Comparison of ENCODE assay signal across 13 cellular contexts in genomic region chr1:244231193-244231571, GRCh38.
DNase-seq lines count a peak whose midpoint lies in the region; ATAC-seq and TF ChIP-seq lines count a peak whose summit lies in the region.
"Had no signal": no experiment of that assay in that cellular context is flagged by ENCODE, and none has a peak within 500 bp of the region (broad histone marks: within the 10 kb centered on the region; RNA-seq: fewer than 3 reads in every experiment).

No MANE protein-coding gene starts in this region.

- peaks cover 4% of the 10 kb centered on the region for H3K27me3 Mint-ChIP-seq in dendritic cell treated with granulocyte-macrophage colony-stimulating factor and Interleukin-4, amounts not matched to agents 40 ng/mL and 50 ng/mL, for 4 days
- H3K27me3 Mint-ChIP-seq in progenitor cell of endocrine pancreas = peaks cover 30% of the 10 kb centered on the region

- ATAC-seq in GM19023 (IDR thresholded peaks at IDR 0.05; ENCODE audit: unreplicated experiment) (no peak), HG03039 (IDR thresholded peaks at IDR 0.05; ENCODE audit: unreplicated experiment) (no peak)
- ATAC-seq: GM12878 had no signal

- H3K27ac Mint-ChIP-seq in dendritic cell treated with granulocyte-macrophage colony-stimulating factor and Interleukin-4, amounts not matched to agents 40 ng/mL and 50 ng/mL, for 4 days = peak overlapping the region; percentile 23
- no peak overlapping the region for H3K27ac Mint-ChIP-seq in progenitor cell of endocrine pancreas

- H3K9me3 ChIP-seq in BE2C = no peaks in the 10 kb centered on the region
- no peaks in the 10 kb centered on the region for H3K9me3 ChIP-seq in MG63
- H3K9me3 ChIP-seq in muscle layer of duodenum (ENCODE audit: control insufficient read depth in 1 of 2, low read length in 2 of 2) = no peaks in the 10 kb centered on the region
- H3K9me3 ChIP-seq: prostate gland had no signal

- H3K4me3 ChIP-seq in BE2C (ENCODE audit: low read depth, low read length) = peak overlapping the region; percentile 62
- H3K4me3 ChIP-seq in MG63 = no peak overlapping the region; the same call in 1 of the 2 replicates
- H3K4me3 ChIP-seq in muscle layer of duodenum (ENCODE audit: low read depth in 1 of 2, low read length in 2 of 2) = peak overlapping the region; percentile 34 to 55
- H3K4me3 ChIP-seq: GM12878 had no signal

- H3K27ac ChIP-seq in muscle layer of duodenum (ENCODE audit: low read length) = no peak overlapping the region
- H3K27ac ChIP-seq: prostate gland had no signal

- H3K27me3 ChIP-seq in BE2C (no peaks in the 10 kb centered on the region), MG63 (peaks cover 5% of the 10 kb centered on the region; the same call in 1 of the 2 replicates), muscle layer of duodenum (ENCODE audit: low read depth, low read length) (no peaks in the 10 kb centered on the region)

- no peaks in the 10 kb centered on the region for H3K4me1 ChIP-seq in BE2C
- H3K4me1 ChIP-seq in muscle layer of duodenum (ENCODE audit: control insufficient read depth in 1 of 2, insufficient read depth in 2 of 2, low read length in 2 of 2) = peaks cover 0 to 7% of the 10 kb centered on the region in 2 donors
- H3K4me1 ChIP-seq: prostate gland had no signal

- peaks cover 27% of the 10 kb centered on the region for H3K4me1 Mint-ChIP-seq in dendritic cell treated with granulocyte-macrophage colony-stimulating factor and Interleukin-4, amounts not matched to agents 40 ng/mL and 50 ng/mL, for 4 days (ENCODE audit: low read depth)
- peaks cover 4% of the 10 kb centered on the region for H3K4me1 Mint-ChIP-seq in progenitor cell of endocrine pancreas (ENCODE audit: low read depth)

- no peaks in the 10 kb centered on the region for H3K36me3 ChIP-seq in BE2C
- no peaks in the 10 kb centered on the region for H3K36me3 ChIP-seq in MG63
- H3K36me3 ChIP-seq in muscle layer of duodenum (ENCODE audit: control insufficient read depth in 1 of 2, insufficient read depth in 2 of 2, low read length in 2 of 2) = no peaks in the 10 kb centered on the region
- H3K36me3 ChIP-seq: prostate gland had no signal

- H3K4me3 Mint-ChIP-seq in dendritic cell treated with granulocyte-macrophage colony-stimulating factor and Interleukin-4, amounts not matched to agents 40 ng/mL and 50 ng/mL, for 4 days = no peak overlapping the region
- no peak overlapping the region for H3K4me3 Mint-ChIP-seq in progenitor cell of endocrine pancreas (ENCODE audit: low read depth)

- TF ChIP-seq CTCF in BE2C (IDR thresholded peaks at IDR 0.05; ENCODE audit: low read depth, low read length) = no peak
- TF ChIP-seq CTCF in progenitor cell of endocrine pancreas (IDR thresholded peaks at IDR 0.05; ENCODE audit: unreplicated experiment) = no peak

- intact Hi-C loops in dendritic cell treated with granulocyte-macrophage colony-stimulating factor and Interleukin-4, amounts not matched to agents 40 ng/mL and 50 ng/mL, for 4 days (cut with micrococcal nuclease) = no loop called here

- no peaks in the 10 kb centered on the region for H3K9me3 Mint-ChIP-seq in dendritic cell treated with granulocyte-macrophage colony-stimulating factor and Interleukin-4, amounts not matched to agents 40 ng/mL and 50 ng/mL, for 4 days
- no peaks in the 10 kb centered on the region for H3K9me3 Mint-ChIP-seq in progenitor cell of endocrine pancreas (ENCODE audit: low read depth)
- H3K9me3 Mint-ChIP-seq: CD4-positive, CD25-positive, alpha-beta regulatory T cell had no signal

- peak; percentile 23 for DNase-seq in BE2C
- DNase-seq in MG63 = peak; percentile 46
- DNase-seq in progenitor cell of endocrine pancreas (ENCODE audit: low spot score, unreplicated experiment) = no peak
- no peak for DNase-seq in epidermal melanocyte (ENCODE audit: insufficient read length, low spot score)
- DNase-seq: activated CD4-positive, alpha-beta T cell treated with anti-CD3 and anti-CD28 coated beads for 4 hours; activated naive CD4-positive, alpha-beta T cell treated with anti-CD3 and anti-CD28 coated beads, Interleukin-2, amount 50 U/mL, for 16 hours; CD4-positive, CD25-positive, alpha-beta regulatory T cell had no signal

- no peaks in the 10 kb centered on the region for H3K36me3 Mint-ChIP-seq in dendritic cell treated with granulocyte-macrophage colony-stimulating factor and Interleukin-4, amounts not matched to agents 40 ng/mL and 50 ng/mL, for 4 days (ENCODE audit: low read depth)
- no peaks in the 10 kb centered on the region for H3K36me3 Mint-ChIP-seq in progenitor cell of endocrine pancreas (ENCODE audit: insufficient read depth)
- H3K36me3 Mint-ChIP-seq: CD4-positive, CD25-positive, alpha-beta regulatory T cell had no signal

Comparison
In these comparisons a context has a peak if more than half of its experiments do, and no peak if none do; other contexts are left out.
1. DNase-seq: peak in BE2C (single experiment) and MG63 (single experiment); none in progenitor cell of endocrine pancreas (single experiment) and epidermal melanocyte (single experiment).